ENCODE assay signal across 16 cellular contexts in genomic region chr2:241047253-241048010, GRCh38. TPM values are rescaled to one million over a fixed set of nuclear protein-coding genes. Genes with fewer than 3 reads are reported as not detected.
DNase-seq lines count a peak whose midpoint lies in the region; TF ChIP-seq lines count a peak whose summit lies in the region.
"Had no signal": no experiment of that assay in that cellular context is flagged by ENCODE, and none has a peak within 500 bp of the region (broad histone marks: within the 10 kb centered on the region; RNA-seq: fewer than 3 reads in every experiment).

No MANE protein-coding gene starts in this region.

- TF ChIP-seq CTCF in GM20000 (IDR thresholded peaks at IDR 0.05; ENCODE audit: extremely low read depth, missing control alignments) (no peak), testis (IDR thresholded peaks at IDR 0.05) (no peak)

- WGBS in testis, 2 donors = 36 to 58% methylated on average over 6 of the region's 6 CpGs

- H3K9me3 ChIP-seq in SJCRH30 (replicated peaks) = peaks cover 10% of the 10 kb centered on the region
- H3K9me3 ChIP-seq in testis = no peaks in the 10 kb centered on the region
- H3K9me3 ChIP-seq: BE2C had no signal

- peak; percentile 4 for DNase-seq in GM20000 (ENCODE audit: low spot score)
- DNase-seq in SJCRH30 = peak; percentile 89 to 96
- DNase-seq in iris pigment epithelial cell (ENCODE audit: low read depth) = peak; percentile 15
- DNase-seq in testis = peak; percentile 61
- no peak for DNase-seq in DMS 273 (lab: John Stamatoyannopoulos, UW; ENCODE audit: unreplicated experiment)
- no peak for DNase-seq in A172 (ENCODE audit: low spot score)
- DNase-seq in germinal center (ENCODE audit: low spot score) = no peak
- DNase-seq: BE2C; CD4-positive, alpha-beta memory T cell; DMS153; DMS79 treated with DMSO at 0.1 percent for 48 hours; EL; H7 had no signal

- H3K27ac ChIP-seq in SJCRH30 (peak overlapping the region; percentile 26; the same call in 1 of the 2 replicates), testis (no peak overlapping the region)
- H3K27ac ChIP-seq: A549, C4-2B had no signal

- H3K4me1 ChIP-seq in SJCRH30 (peaks cover 18% of the 10 kb centered on the region), testis (no peaks in the 10 kb centered on the region)
- H3K4me1 ChIP-seq: A549, BE2C had no signal

- H3K4me3 ChIP-seq in SJCRH30 = no peak overlapping the region; the same call in 1 of the 2 replicates
- no peak overlapping the region for H3K4me3 ChIP-seq in testis
- H3K4me3 ChIP-seq: A549, GM23338 had no signal

- H3K36me3 ChIP-seq in SJCRH30 (peaks cover 34% of the 10 kb centered on the region), testis (ENCODE audit: low read depth, missing control alignments) (no peaks in the 10 kb centered on the region)
- H3K36me3 ChIP-seq: BE2C had no signal

- H3K27me3 ChIP-seq in SJCRH30 (no peaks in the 10 kb centered on the region), testis (no peaks in the 10 kb centered on the region)
- H3K27me3 ChIP-seq: BE2C had no signal

- TF ChIP-seq POLR2A in testis (IDR thresholded peaks at IDR 0.05) = no peak

- intact Hi-C loops in testis (cut with DNase I; ENCODE audit: low total_unique reads) = no loop called here

RNA-seq across cellular contexts. Expression of gene SNED1, which starts 49.0 kb away (rescaled TPM):
- 22.3 and 28.4 TPM in 2 replicates for total RNA-seq in SJCRH30 (2014; rRNA removed; shearing (Covaris generic))
- total RNA-seq in testis = 100 to 1,000 TPM in 1 of 2 donors, 10 to 100 TPM in 1; 82.7 to 107 TPM
- 15.8 TPM for polyA plus RNA-seq in testis (ENCODE audit: insufficient read depth, low read depth, low replicate concordance)
- 2.5 and 5.2 TPM in 2 replicates for total RNA-seq in A172 (2014; rRNA removed; shearing (Covaris generic))

RNA-seq across cellular contexts. Expression of gene MTERF4, which starts 54.7 kb away (rescaled TPM):
- total RNA-seq in SJCRH30 (2014; rRNA removed; shearing (Covaris generic)) = 44.7 and 49.0 TPM in 2 replicates
- 10 to 100 TPM; 26.4 to 40.6 TPM for total RNA-seq in testis
- 37.3 TPM for polyA plus RNA-seq in testis (ENCODE audit: insufficient read depth, low read depth, low replicate concordance)
- 39.0 and 46.2 TPM in 2 replicates for total RNA-seq in A172 (2014; rRNA removed; shearing (Covaris generic))

Comparison
In these comparisons a context has a peak if more than half of its experiments do, and no peak if none do; other contexts are left out.
1. DNase-seq: peak in GM20000 (single experiment), SJCRH30 (2 of 2), iris pigment epithelial cell (single experiment) and testis (single experiment); none in DMS 273 (single experiment), A172 (single experiment) and germinal center (single experiment).